Comparison of ENCODE assay signal across 8 cellular contexts in genomic region chr1:9724706-9725476, GRCh38.
DNase-seq lines count a peak whose midpoint lies in the region; ATAC-seq and TF ChIP-seq lines count a peak whose summit lies in the region.

No MANE protein-coding gene starts in this region.

- H3K4me3 Mint-ChIP-seq in activated T-helper 1 cell treated with anti-CD3 and anti-CD28 coated beads, Interleukin-12 subunit alpha, Interleukin-12 subunit beta, Interleukin-2, Interleukin-4 antibody, amounts not matched to agents 30 ng/mL and 10 ng/mL and 1 ng/mL, durations not matched to agents 14 hours and 24 hours and 36 hours: no peak overlapping the region

- DNase-seq in GM04504 (ENCODE audit: low read depth): peak; percentile 23
- peak; percentile 77 for DNase-seq in RKO (ENCODE audit: low spot score)
- DNase-seq in activated T-helper 1 cell treated with anti-CD3 and anti-CD28 coated beads, Interleukin-12 subunit alpha, Interleukin-12 subunit beta, Interleukin-2, Interleukin-4 antibody, amounts not matched to agents 30 ng/mL and 10 ng/mL and 1 ng/mL, durations not matched to agents 14 hours and 24 hours and 36 hours (ENCODE audit: low spot score): peak; percentile 57
- DNase-seq in fibroblast of pulmonary artery (ENCODE audit: low read depth): peak; percentile 62
- peak in 8 of 10 donors; percentile 33 to 90 (median 58) for DNase-seq in posterior cingulate gyrus
- DNase-seq in cerebellar nuclear complex (lab: John Stamatoyannopoulos, UW): no peak

- no peak overlapping the region for H3K4me3 ChIP-seq in fibroblast of pulmonary artery (replicated peaks; ENCODE audit: low read depth, low read length)

- peak overlapping the region; percentile 18 for H3K27ac Mint-ChIP-seq in activated T-helper 1 cell treated with anti-CD3 and anti-CD28 coated beads, Interleukin-12 subunit alpha, Interleukin-12 subunit beta, Interleukin-2, Interleukin-4 antibody, amounts not matched to agents 30 ng/mL and 10 ng/mL and 1 ng/mL, durations not matched to agents 14 hours and 24 hours and 36 hours

- H3K36me3 Mint-ChIP-seq in activated T-helper 1 cell treated with anti-CD3 and anti-CD28 coated beads, Interleukin-12 subunit alpha, Interleukin-12 subunit beta, Interleukin-2, Interleukin-4 antibody, amounts not matched to agents 30 ng/mL and 10 ng/mL and 1 ng/mL, durations not matched to agents 14 hours and 24 hours and 36 hours (ENCODE audit: low read depth): peaks cover 66% of the 10 kb centered on the region

- peak; percentile 87 for TF ChIP-seq CTCF in fibroblast of pulmonary artery (IDR thresholded peaks at IDR 0.05; ENCODE audit: low read length, missing control alignments)

- peaks cover 38% of the 10 kb centered on the region for H3K4me1 Mint-ChIP-seq in activated T-helper 1 cell treated with anti-CD3 and anti-CD28 coated beads, Interleukin-12 subunit alpha, Interleukin-12 subunit beta, Interleukin-2, Interleukin-4 antibody, amounts not matched to agents 30 ng/mL and 10 ng/mL and 1 ng/mL, durations not matched to agents 14 hours and 24 hours and 36 hours (ENCODE audit: low read depth)

- H3K27me3 Mint-ChIP-seq in activated T-helper 1 cell treated with anti-CD3 and anti-CD28 coated beads, Interleukin-12 subunit alpha, Interleukin-12 subunit beta, Interleukin-2, Interleukin-4 antibody, amounts not matched to agents 30 ng/mL and 10 ng/mL and 1 ng/mL, durations not matched to agents 14 hours and 24 hours and 36 hours (ENCODE audit: insufficient read depth): no peaks in the 10 kb centered on the region

- no peaks in the 10 kb centered on the region for H3K9me3 Mint-ChIP-seq in activated T-helper 1 cell treated with anti-CD3 and anti-CD28 coated beads, Interleukin-12 subunit alpha, Interleukin-12 subunit beta, Interleukin-2, Interleukin-4 antibody, amounts not matched to agents 30 ng/mL and 10 ng/mL and 1 ng/mL, durations not matched to agents 14 hours and 24 hours and 36 hours

- ATAC-seq in HG03442 (IDR thresholded peaks at IDR 0.05; ENCODE audit: unreplicated experiment) (peak; percentile 56), HG02623 (IDR thresholded peaks at IDR 0.05; ENCODE audit: unreplicated experiment) (no peak)

- intact Hi-C loops in activated T-helper 1 cell treated with anti-CD3 and anti-CD28 coated beads, Interleukin-12 subunit alpha, Interleukin-12 subunit beta, Interleukin-2, Interleukin-4 antibody, amounts not matched to agents 30 ng/mL and 10 ng/mL and 1 ng/mL, durations not matched to agents 14 hours and 24 hours and 36 hours (cut with micrococcal nuclease): no loop called here
- intact Hi-C loops in posterior cingulate gyrus (cut with DNase I): loop anchor here (5.0 kb wide), 2 partner anchors 98 to 142 kb away; no protein-coding TSS in a partner anchor

Comparison
In these comparisons a context has a peak if more than half of its experiments do, and no peak if none do; other contexts are left out.
1. DNase-seq: peak in GM04504 (single experiment), RKO (single experiment), activated T-helper 1 cell treated with anti-CD3 and anti-CD28 coated beads, Interleukin-12 subunit alpha, Interleukin-12 subunit beta, Interleukin-2, Interleukin-4 antibody, amounts not matched to agents 30 ng/mL and 10 ng/mL and 1 ng/mL, durations not matched to agents 14 hours and 24 hours and 36 hours (single experiment), fibroblast of pulmonary artery (single experiment) and posterior cingulate gyrus (8 of 10); none in cerebellar nuclear complex (0 of 2).